11 cellular contexts compared by ENCODE assay signal in genomic region chr5:4542145-4542778, GRCh38.
A peak's percentile ranks its signal among the peaks of the same experiment; 100 is the strongest.
DNase-seq lines count a peak whose midpoint lies in the region; ATAC-seq and TF ChIP-seq lines count a peak whose summit lies in the region.
"Had no signal": no experiment of that assay in that cellular context is flagged by ENCODE, and none has a peak within 500 bp of the region (broad histone marks: within the 10 kb centered on the region; RNA-seq: fewer than 3 reads in every experiment).

No MANE protein-coding gene starts in this region.

- H4K20me1 ChIP-seq in DND-41 (ENCODE audit: insufficient read depth, low read length), result no peaks in the 10 kb centered on the region
- no peaks in the 10 kb centered on the region for H4K20me1 ChIP-seq in Loucy (ENCODE audit: insufficient read depth, low read length, poor library complexity, severe bottlenecking)
- H4K20me1 ChIP-seq in SK-N-SH (ENCODE audit: insufficient read depth), result no peaks in the 10 kb centered on the region

- TF ChIP-seq CTCF in DND-41 (IDR thresholded peaks at IDR 0.05; ENCODE audit: borderline replicate concordance, extremely low read depth, low read length, poor library complexity, severe bottlenecking) (no peak), Loucy (conservative IDR thresholded peaks at IDR 0.05; ENCODE audit: low read length) (no peak), esophagus muscularis mucosa (IDR thresholded peaks at IDR 0.05) (no peak), lower lobe of right lung (IDR thresholded peaks at IDR 0.05) (no peak), SK-N-SH (IDR thresholded peaks at IDR 0.05) (no peak)

- DNase-seq in DND-41, result no peak
- DNase-seq in esophagus muscularis mucosa (ENCODE audit: extremely low spot score), result peak; percentile 90
- DNase-seq in lower lobe of right lung, result no peak
- no peak for DNase-seq in SK-N-SH
- DNase-seq: BE2C; CD4-positive, CD25-positive, alpha-beta regulatory T cell; DMS53 had no signal

- H2AFZ ChIP-seq in DND-41 (ENCODE audit: low read depth, low read length) (no peak overlapping the region), Loucy (ENCODE audit: low read length) (no peak overlapping the region), SK-N-SH (ENCODE audit: low read depth) (no peak overlapping the region)

- H3K27ac ChIP-seq in DND-41 (ENCODE audit: low read length) (peak overlapping the region; percentile 39; the same call in 1 of the 2 replicates), esophagus muscularis mucosa (replicated peaks in 1 of 4) (no peak overlapping the region), lower lobe of right lung (no peak overlapping the region), SK-N-SH (ENCODE audit: low read depth in 2 of 2, low read length in 1 of 2) (no peak overlapping the region)
- H3K27ac ChIP-seq: A549 had no signal

- H3K4me2 ChIP-seq in DND-41 (ENCODE audit: insufficient read depth, low read length) (no peak overlapping the region), Loucy (ENCODE audit: low read depth, low read length, poor library complexity, severe bottlenecking) (no peak overlapping the region), SK-N-SH (no peak overlapping the region)
- H3K4me2 ChIP-seq: A549 had no signal

- TF ChIP-seq RAD21 in SK-N-SH (IDR thresholded peaks at IDR 0.05; ENCODE audit: low read length), result no peak

- 48% methylated on average over 12 of the region's 12 CpGs for whole genome bisulfite sequencing in esophagus muscularis mucosa
- WGBS in SK-N-SH (ENCODE audit: low lambda C conversion rate), result 1% methylated on average over 12 of the region's 12 CpGs

- H3K36me3 ChIP-seq in DND-41 (ENCODE audit: insufficient read depth, low read length), result no peaks in the 10 kb centered on the region
- H3K36me3 ChIP-seq in Loucy (ENCODE audit: insufficient read depth, low read length), result no peaks in the 10 kb centered on the region
- no peaks in the 10 kb centered on the region for H3K36me3 ChIP-seq in esophagus muscularis mucosa
- no peaks in the 10 kb centered on the region for H3K36me3 ChIP-seq in lower lobe of right lung
- no peaks in the 10 kb centered on the region for H3K36me3 ChIP-seq in SK-N-SH (replicated peaks in 1 of 2; ENCODE audit: control insufficient read depth in 1 of 2, insufficient read depth in 2 of 2, low read length in 1 of 2)
- H3K36me3 ChIP-seq: BE2C, HAP-1 had no signal

- intact Hi-C loops in esophagus muscularis mucosa (cut with DNase I) (no loop called here), lower lobe of right lung (cut with DNase I) (no loop called here)

- ATAC-seq in DND-41 (ENCODE audit: insufficient read depth, low read depth), result no peak
- ATAC-seq in HG03521 (IDR thresholded peaks at IDR 0.05; ENCODE audit: unreplicated experiment), result no peak
- ATAC-seq in lower lobe of right lung, result no peak
- ATAC-seq: A549 had no signal

- H3K4me3 ChIP-seq in DND-41 (ENCODE audit: low read depth in 1 of 2, low read length in 2 of 2) (no peak overlapping the region), Loucy (ENCODE audit: low read length, poor library complexity, severe bottlenecking) (no peak overlapping the region), esophagus muscularis mucosa (no peak overlapping the region), lower lobe of right lung (no peak overlapping the region), SK-N-SH (ENCODE audit: low read depth in 2 of 2, low read length in 1 of 2) (no peak overlapping the region)
- H3K4me3 ChIP-seq: A549, HAP-1 had no signal

- H3K27me3 ChIP-seq in DND-41 (ENCODE audit: insufficient read depth, low read length, poor library complexity) (no peaks in the 10 kb centered on the region), Loucy (ENCODE audit: insufficient read depth, low read length, poor library complexity, severe bottlenecking) (no peaks in the 10 kb centered on the region), esophagus muscularis mucosa (peaks cover 0 to 4% (median 0%) of the 10 kb centered on the region in 4 donors), lower lobe of right lung (ENCODE audit: low read depth) (no peaks in the 10 kb centered on the region), SK-N-SH (ENCODE audit: insufficient read depth) (no peaks in the 10 kb centered on the region)
- H3K27me3 ChIP-seq: BE2C had no signal

- POLR2A ChIA-PET in SK-N-SH (lab: Yijun Ruan, JAX), result no interaction called here

- no peak for TF ChIP-seq POLR2A in esophagus muscularis mucosa (IDR thresholded peaks at IDR 0.05; ENCODE audit: low read depth)

- H3K4me1 ChIP-seq in DND-41 (ENCODE audit: insufficient read depth, low read length) (peaks cover 72% of the 10 kb centered on the region), Loucy (ENCODE audit: insufficient read depth, low read length, poor library complexity, severe bottlenecking) (peaks cover 69% of the 10 kb centered on the region), esophagus muscularis mucosa (no peaks in the 10 kb centered on the region), lower lobe of right lung (no peaks in the 10 kb centered on the region), SK-N-SH (ENCODE audit: control insufficient read depth in 1 of 2, insufficient read depth in 2 of 2, low read depth in 1 of 2, low read length in 1 of 2) (no peaks in the 10 kb centered on the region)
- H3K4me1 ChIP-seq: A549, BE2C, HAP-1 had no signal

- H3K9ac ChIP-seq in DND-41 (ENCODE audit: low read depth, low read length), result no peak overlapping the region
- H3K9ac ChIP-seq in Loucy (ENCODE audit: low read depth, low read length, poor library complexity, severe bottlenecking), result peak overlapping the region; percentile 23
- H3K9ac ChIP-seq in SK-N-SH, result no peak overlapping the region

- H3K9me2 ChIP-seq in Loucy (replicated peaks; ENCODE audit: low read depth, low read length), result no peaks in the 10 kb centered on the region
- H3K9me2 ChIP-seq in SK-N-SH, result no peaks in the 10 kb centered on the region

- no peaks in the 10 kb centered on the region for H3F3A ChIP-seq in Loucy (ENCODE audit: low read depth)
- H3F3A ChIP-seq in SK-N-SH (replicated peaks; ENCODE audit: insufficient read depth), result no peaks in the 10 kb centered on the region

- H3K9me3 ChIP-seq in DND-41 (ENCODE audit: insufficient read depth, low read length, severe bottlenecking) (no peaks in the 10 kb centered on the region), Loucy (ENCODE audit: insufficient read depth, low read depth, low read length) (no peaks in the 10 kb centered on the region), esophagus muscularis mucosa (no peaks in the 10 kb centered on the region), lower lobe of right lung (no peaks in the 10 kb centered on the region), SK-N-SH (no peaks in the 10 kb centered on the region)
- H3K9me3 ChIP-seq: A549, BE2C, HAP-1 had no signal

- CTCF ChIA-PET in SK-N-SH (lab: Yijun Ruan, JAX), result no interaction called here

- H3K79me2 ChIP-seq in DND-41 (ENCODE audit: insufficient read depth, low read length), result no peaks in the 10 kb centered on the region
- H3K79me2 ChIP-seq in Loucy (ENCODE audit: insufficient read depth, low read length), result no peaks in the 10 kb centered on the region
- no peaks in the 10 kb centered on the region for H3K79me2 ChIP-seq in SK-N-SH (ENCODE audit: insufficient read depth)

- TF ChIP-seq EP300 in esophagus muscularis mucosa (IDR thresholded peaks at IDR 0.05) (no peak), SK-N-SH (IDR thresholded peaks at IDR 0.05; ENCODE audit: borderline replicate concordance in 1 of 2, low read depth in 1 of 2, low read length in 1 of 2) (no peak)

TF ChIP-seq in SK-N-SH, 30 proteins besides CTCF, POLR2A, EP300 and RAD21:
- TF ChIP-seq FOXJ3 (CRISPR knock-in tag; IDR thresholded peaks at IDR 0.05) (no peak), GATA2 (CRISPR knock-in tag; IDR thresholded peaks at IDR 0.05) (no peak), MEF2A (IDR thresholded peaks at IDR 0.05; ENCODE audit: borderline replicate concordance, low read depth) (no peak)
